In the genomic region with DNA sequence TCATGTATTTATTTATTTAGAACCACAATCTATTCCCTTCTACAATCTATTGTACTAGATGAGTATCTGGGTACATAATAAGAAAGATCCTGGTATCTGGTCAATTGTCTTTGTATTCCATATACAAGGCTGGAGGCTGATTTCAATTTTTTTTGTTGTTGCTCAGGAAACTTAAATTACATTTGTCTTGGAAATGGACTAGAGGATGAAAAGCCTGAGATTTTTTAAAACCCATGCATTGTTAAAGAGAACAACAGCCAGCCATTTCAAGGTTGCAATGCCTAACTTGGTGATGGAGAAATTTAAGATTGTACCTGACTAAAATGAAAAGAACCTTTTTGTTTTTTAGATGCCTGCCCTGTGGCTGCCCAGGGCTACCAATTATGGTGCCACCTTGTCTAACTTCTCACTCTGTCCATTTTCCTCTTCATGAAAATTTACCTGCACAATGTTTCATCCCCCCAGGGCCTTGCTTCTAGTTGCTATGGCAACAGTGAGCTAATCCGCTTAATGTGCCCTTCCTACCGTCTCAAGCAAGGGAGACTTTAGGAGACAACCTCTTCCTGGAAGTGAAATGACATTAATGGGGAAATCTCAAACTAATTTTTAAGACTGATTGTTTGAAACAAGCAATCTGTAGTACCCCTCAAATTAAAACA, we compare ENCODE assay signal across 16 cellular contexts.
DNase-seq lines count a peak whose midpoint lies in the region; ATAC-seq, FAIRE-seq and TF ChIP-seq lines count a peak whose summit lies in the region.
"Had no signal": no experiment of that assay in that cellular context is flagged by ENCODE, and none has a peak within 500 bp of the region (broad histone marks: within the 10 kb centered on the region; RNA-seq: fewer than 3 reads in every experiment).

No MANE protein-coding gene starts in this region.

- H3K4me3 Mint-ChIP-seq in WTC11: no peak overlapping the region

- no peak for TF ChIP-seq EP300 in esophagus muscularis mucosa (IDR thresholded peaks at IDR 0.05)

- no peak overlapping the region for H3K27ac ChIP-seq in esophagus muscularis mucosa (replicated peaks in 1 of 4)
- H3K27ac ChIP-seq: BLaER1 treated with 17β-estradiol and CSF1 and Interleukin-3, amounts not matched to agents 10 nM and 100 nM; KMS-11 had no signal

- H3K36me3 Mint-ChIP-seq in WTC11: no peaks in the 10 kb centered on the region

- ATAC-seq in HG02610 (IDR thresholded peaks at IDR 0.05; ENCODE audit: unreplicated experiment) (no peak), GM21381 (IDR thresholded peaks at IDR 0.05; ENCODE audit: unreplicated experiment) (no peak), WTC11 (no peak)
- ATAC-seq: Panc1 had no signal

- H3K9me3 Mint-ChIP-seq in WTC11: no peaks in the 10 kb centered on the region

- CTCF ChIA-PET in WTC11 (lab: Charles Lee): no interaction called here

- TF ChIP-seq CTCF in D721Med (IDR thresholded peaks at IDR 0.05; ENCODE audit: insufficient read depth, missing control alignments): no peak
- TF ChIP-seq CTCF in esophagus muscularis mucosa (IDR thresholded peaks at IDR 0.05): no peak
- TF ChIP-seq CTCF in WTC11 (IDR thresholded peaks at IDR 0.05): no peak

- no peaks in the 10 kb centered on the region for H3K9me3 ChIP-seq in esophagus muscularis mucosa
- H3K9me3 ChIP-seq: MG63 had no signal

- intact Hi-C loops in esophagus muscularis mucosa (cut with DNase I): no loop called here

- no peak overlapping the region for H3K4me3 ChIP-seq in esophagus muscularis mucosa
- H3K4me3 ChIP-seq: BLaER1 treated with 17β-estradiol and CSF1 and Interleukin-3, amounts not matched to agents 10 nM and 100 nM; MG63 had no signal

- peaks cover 0 to 2% (median under 1%) of the 10 kb centered on the region in 4 donors for H3K4me1 ChIP-seq in esophagus muscularis mucosa

- H3K27ac Mint-ChIP-seq in WTC11: no peak overlapping the region

- H3K27me3 Mint-ChIP-seq in WTC11 (ENCODE audit: low read depth): peaks cover 26% of the 10 kb centered on the region

- peak; percentile 57 for DNase-seq in COR-L47 (lab: John Stamatoyannopoulos, UW)
- no peak for DNase-seq in D721Med (ENCODE audit: insufficient read length, low spot score)
- peak; percentile 7 for DNase-seq in NCI-H748 treated with DMSO at 0.1 percent for 48 hours (lab: John Stamatoyannopoulos, UW)
- DNase-seq in esophagus muscularis mucosa (ENCODE audit: extremely low spot score): peak; percentile 37
- DNase-seq in NCI-H510A (lab: John Stamatoyannopoulos, UW): no peak
- no peak for DNase-seq in WTC11 (ENCODE audit: low spot score)
- DNase-seq: MG63, NCI-H1694 treated with DMSO at 0.1 percent for 48 hours, NCI-H774, Right ventricle myocardium superior had no signal

- FAIRE-seq in D721Med (lab: Jason Lieb, UNC): peak; percentile 90
- FAIRE-seq: H54 had no signal

- POLR2A ChIA-PET in WTC11 (lab: Charles Lee): no interaction called here

- peaks cover 0 to 1% (median 0%) of the 10 kb centered on the region in 4 donors for H3K27me3 ChIP-seq in esophagus muscularis mucosa
- H3K27me3 ChIP-seq: BLaER1 treated with 17β-estradiol and CSF1 and Interleukin-3, amounts not matched to agents 10 nM and 100 nM; MG63 had no signal

- WGBS in esophagus muscularis mucosa: 80% methylated on average over 2 of the region's 2 CpGs

- peaks cover 32% of the 10 kb centered on the region for H3K4me1 Mint-ChIP-seq in WTC11

- no peak for TF ChIP-seq POLR2A in esophagus muscularis mucosa (IDR thresholded peaks at IDR 0.05; ENCODE audit: low read depth)

- H3K36me3 ChIP-seq in esophagus muscularis mucosa: no peaks in the 10 kb centered on the region
- H3K36me3 ChIP-seq: BLaER1 treated with 17β-estradiol and CSF1 and Interleukin-3, amounts not matched to agents 10 nM and 100 nM; MG63 had no signal

TF ChIP-seq in WTC11, 78 proteins besides CTCF, POLR2A, EP300 and RAD21 (continues in another document):
- TF ChIP-seq ZNF512 (CRISPR knock-in tag; IDR thresholded peaks at IDR 0.05; ENCODE audit: borderline replicate concordance) (no peak), ZNF138 (CRISPR knock-in tag; conservative IDR thresholded peaks at IDR 0.05) (no peak), ZNF281 (CRISPR knock-in tag; IDR thresholded peaks at IDR 0.05) (no peak), JUN (CRISPR knock-in tag; IDR thresholded peaks at IDR 0.05) (no peak), OVOL2 (CRISPR knock-in tag; IDR thresholded peaks at IDR 0.05; ENCODE audit: borderline replicate concordance) (no peak), HMGXB4 (CRISPR knock-in tag; IDR thresholded peaks at IDR 0.05) (no peak), SMAD4 (CRISPR knock-in tag; IDR thresholded peaks at IDR 0.05) (no peak), ZNF121 (CRISPR knock-in tag; IDR thresholded peaks at IDR 0.05) (no peak), FOXJ3 (CRISPR knock-in tag; IDR thresholded peaks at IDR 0.05; ENCODE audit: borderline replicate concordance) (no peak), NR2C2 (CRISPR knock-in tag; IDR thresholded peaks at IDR 0.05) (no peak), FOXP4 (CRISPR knock-in tag; IDR thresholded peaks at IDR 0.05) (no peak), FOXP1 (CRISPR knock-in tag; IDR thresholded peaks at IDR 0.05; ENCODE audit: borderline replicate concordance) (no peak)
- TF ChIP-seq, protein P1, sequence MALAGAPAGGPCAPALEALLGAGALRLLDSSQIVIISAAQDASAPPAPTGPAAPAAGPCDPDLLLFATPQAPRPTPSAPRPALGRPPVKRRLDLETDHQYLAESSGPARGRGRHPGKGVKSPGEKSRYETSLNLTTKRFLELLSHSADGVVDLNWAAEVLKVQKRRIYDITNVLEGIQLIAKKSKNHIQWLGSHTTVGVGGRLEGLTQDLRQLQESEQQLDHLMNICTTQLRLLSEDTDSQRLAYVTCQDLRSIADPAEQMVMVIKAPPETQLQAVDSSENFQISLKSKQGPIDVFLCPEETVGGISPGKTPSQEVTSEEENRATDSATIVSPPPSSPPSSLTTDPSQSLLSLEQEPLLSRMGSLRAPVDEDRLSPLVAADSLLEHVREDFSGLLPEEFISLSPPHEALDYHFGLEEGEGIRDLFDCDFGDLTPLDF (CRISPR knock-in tag; IDR thresholded peaks at IDR 0.05): no peak

Comparison
In these comparisons a context has a peak if more than half of its experiments do, and no peak if none do; other contexts are left out.
1. DNase-seq: peak in COR-L47 (single experiment), NCI-H748 treated with DMSO at 0.1 percent for 48 hours (single experiment) and esophagus muscularis mucosa (single experiment); none in D721Med (single experiment), NCI-H510A (single experiment) and WTC11 (single experiment).